1 cellular context compared by ENCODE assay signal in the genomic region with DNA sequence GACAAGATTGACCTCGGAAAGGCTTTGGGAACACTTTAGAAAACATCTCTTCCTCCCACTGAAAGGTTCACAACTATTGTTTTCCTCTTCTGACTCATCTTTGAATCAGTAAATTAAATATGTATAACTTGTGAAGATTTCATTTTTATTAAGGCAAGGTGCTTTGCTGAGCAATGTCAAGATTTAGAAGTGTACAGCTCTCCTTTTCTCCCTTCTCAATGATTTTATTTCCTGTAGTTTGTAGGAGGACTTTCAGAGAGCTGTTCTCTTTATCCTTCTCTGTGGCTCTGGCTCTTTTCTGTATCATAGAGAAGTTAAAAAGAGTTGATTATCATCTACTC.
TF ChIP-seq lines count a peak whose summit lies in the region.

No MANE protein-coding gene starts in this region.

TF ChIP-seq in endothelial cell of umbilical vein, 7 proteins besides CTCF, POLR2A, EP300 and RAD21 (continued from another document):
- no peak for TF ChIP-seq EZH2 (IDR thresholded peaks at IDR 0.05; ENCODE audit: borderline replicate concordance, low read depth, low read length, severe bottlenecking)
- TF ChIP-seq, protein P1, sequence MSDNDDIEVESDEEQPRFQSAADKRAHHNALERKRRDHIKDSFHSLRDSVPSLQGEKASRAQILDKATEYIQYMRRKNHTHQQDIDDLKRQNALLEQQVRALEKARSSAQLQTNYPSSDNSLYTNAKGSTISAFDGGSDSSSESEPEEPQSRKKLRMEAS (IDR thresholded peaks at IDR 0.05; ENCODE audit: insufficient read depth, insufficient read length) = no peak
- no peak for TF ChIP-seq MYC (IDR thresholded peaks at IDR 0.05; ENCODE audit: low read depth, low read length)
